ENCODE assay signal across 18 cellular contexts in the genomic region with DNA sequence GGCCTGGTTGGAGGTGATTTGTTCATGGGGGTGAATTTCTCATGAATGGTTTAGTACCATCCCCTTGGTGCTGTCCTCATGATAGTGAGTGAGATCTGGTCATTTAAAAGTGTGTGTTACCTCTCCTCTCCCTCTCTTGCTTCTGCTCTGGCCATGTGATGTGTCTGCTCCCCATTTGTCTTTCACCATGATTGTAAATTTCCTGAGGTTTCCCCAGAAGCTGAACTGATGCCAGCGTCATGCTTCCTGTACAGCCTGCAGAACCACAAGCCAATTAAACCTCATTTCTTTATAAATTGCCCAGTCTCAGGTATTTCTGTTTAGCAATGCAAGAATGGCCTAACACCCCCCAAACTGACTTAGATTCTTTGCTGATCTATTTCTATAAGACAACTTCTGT.
A peak's percentile ranks its signal among the peaks of the same experiment; 100 is the strongest.
DNase-seq lines count a peak whose midpoint lies in the region; ATAC-seq and TF ChIP-seq lines count a peak whose summit lies in the region.
"Had no signal": no experiment of that assay in that cellular context is flagged by ENCODE, and none has a peak within 500 bp of the region (broad histone marks: within the 10 kb centered on the region; RNA-seq: fewer than 3 reads in every experiment).

No MANE protein-coding gene starts in this region.

- H3K36me3 Mint-ChIP-seq in activated CD4-positive, alpha-beta T cell treated with anti-CD3 and anti-CD28 coated beads, Interleukin-2, amount 10 ng/mL, durations not matched to agents 7 days and 5 days (ENCODE audit: low read depth): peaks cover 46% of the 10 kb centered on the region
- H3K36me3 Mint-ChIP-seq in T-cell: peaks cover 24% of the 10 kb centered on the region
- no peaks in the 10 kb centered on the region for H3K36me3 Mint-ChIP-seq in effector memory CD8-positive, alpha-beta T cell (ENCODE audit: insufficient read depth)

- H3K27ac Mint-ChIP-seq in activated CD4-positive, alpha-beta T cell treated with anti-CD3 and anti-CD28 coated beads, Interleukin-2, amount 10 ng/mL, durations not matched to agents 7 days and 5 days: peak overlapping the region; percentile 31
- H3K27ac Mint-ChIP-seq in T-cell: peak overlapping the region; percentile 4 to 85
- peak overlapping the region; percentile 2 to 41 for H3K27ac Mint-ChIP-seq in effector memory CD8-positive, alpha-beta T cell
- H3K27ac Mint-ChIP-seq: B cell; CD8-positive, alpha-beta T cell had no signal

- peaks cover 60% of the 10 kb centered on the region for H3K9me3 Mint-ChIP-seq in activated CD4-positive, alpha-beta T cell treated with anti-CD3 and anti-CD28 coated beads, Interleukin-2, amount 10 ng/mL, durations not matched to agents 7 days and 5 days
- H3K9me3 Mint-ChIP-seq in T-cell: peaks cover 7 to 35% (median 22%) of the 10 kb centered on the region in 3 donors
- peaks cover 2 to 7% of the 10 kb centered on the region in 2 donors for H3K9me3 Mint-ChIP-seq in effector memory CD8-positive, alpha-beta T cell

- CTCF ChIA-PET in activated CD4-positive, alpha-beta T cell treated with anti-CD3 and anti-CD28 coated beads, Interleukin-2, amount 10 ng/mL, durations not matched to agents 7 days and 5 days (lab: Charles Lee): interaction anchor here (1.0 kb wide), 1 partner anchor 16 kb away, joined by 4 read pairs; no protein-coding TSS in a partner anchor
- CTCF ChIA-PET in T-cell (lab: Charles Lee): no interaction called here

- H3K4me3 Mint-ChIP-seq in activated CD4-positive, alpha-beta T cell treated with anti-CD3 and anti-CD28 coated beads, Interleukin-2, amount 10 ng/mL, durations not matched to agents 7 days and 5 days: no peak overlapping the region
- no peak overlapping the region for H3K4me3 Mint-ChIP-seq in T-cell
- H3K4me3 Mint-ChIP-seq in effector memory CD8-positive, alpha-beta T cell: no peak overlapping the region
- H3K4me3 Mint-ChIP-seq: B cell; CD8-positive, alpha-beta T cell had no signal

- TF ChIP-seq CTCF in AG10803 (conservative IDR thresholded peaks at IDR 0.05; ENCODE audit: low read length): no peak
- no peak for TF ChIP-seq CTCF in mucosa of descending colon (IDR thresholded peaks at IDR 0.05)

- intact Hi-C loops in mucosa of descending colon (cut with DNase I, micrococcal nuclease): no loop called here

- DNase-seq in activated CD4-positive, alpha-beta T cell treated with anti-CD3 and anti-CD28 coated beads, Interleukin-2, amount 10 ng/mL, durations not matched to agents 7 days and 5 days: no peak
- DNase-seq in activated CD4-positive, alpha-beta T cell treated with anti-CD3 and anti-CD28 coated beads, Interleukin-2, amount 50 U/mL, for 4 hours: no peak
- DNase-seq in AG10803 (ENCODE audit: low read depth) (peak; percentile 11), T-cell (no peak), mucosa of descending colon (no peak), NCI-H187 (lab: John Stamatoyannopoulos, UW) (no peak)
- no peak for DNase-seq in effector memory CD8-positive, alpha-beta T cell
- DNase-seq: 8988T; Calu3; CD8-positive, alpha-beta T cell; DMS79 treated with DMSO at 0.1 percent for 48 hours; GF-D8; GOT3; H7 had no signal

- H3K27me3 Mint-ChIP-seq in activated CD4-positive, alpha-beta T cell treated with anti-CD3 and anti-CD28 coated beads, Interleukin-2, amount 10 ng/mL, durations not matched to agents 7 days and 5 days: no peaks in the 10 kb centered on the region
- H3K27me3 Mint-ChIP-seq in T-cell: no peaks in the 10 kb centered on the region
- no peaks in the 10 kb centered on the region for H3K27me3 Mint-ChIP-seq in effector memory CD8-positive, alpha-beta T cell
- H3K27me3 Mint-ChIP-seq: B cell had no signal

- peaks cover 18% of the 10 kb centered on the region for H3K9me3 ChIP-seq in mucosa of descending colon

- no peaks in the 10 kb centered on the region for H3K36me3 ChIP-seq in mucosa of descending colon (ENCODE audit: low read depth)

- H3K4me3 ChIP-seq in AG10803 (ENCODE audit: low read length) (no peak overlapping the region), mucosa of descending colon (no peak overlapping the region)
- H3K4me3 ChIP-seq: BLaER1 treated with 17β-estradiol and CSF1 and Interleukin-3, amounts not matched to agents 10 nM and 100 nM had no signal

- no peak for ATAC-seq in T-cell (replicated peaks in 1 of 4)
- no peak for ATAC-seq in effector memory CD8-positive, alpha-beta T cell (replicated peaks)
- ATAC-seq in mucosa of descending colon: no peak
- no peak for ATAC-seq in HG03342 (IDR thresholded peaks at IDR 0.05; ENCODE audit: unreplicated experiment)
- ATAC-seq: CD8-positive, alpha-beta T cell; HepG2 had no signal

- POLR2A ChIA-PET in activated CD4-positive, alpha-beta T cell treated with anti-CD3 and anti-CD28 coated beads, Interleukin-2, amount 10 ng/mL, durations not matched to agents 7 days and 5 days (lab: Charles Lee): no interaction called here
- POLR2A ChIA-PET in T-cell (lab: Charles Lee): no interaction called here

- peaks cover 3% of the 10 kb centered on the region for H3K4me1 ChIP-seq in mucosa of descending colon (ENCODE audit: low read depth)
- H3K4me1 ChIP-seq: BLaER1 treated with 17β-estradiol and CSF1 and Interleukin-3, amounts not matched to agents 10 nM and 100 nM had no signal

- H3K4me1 Mint-ChIP-seq in activated CD4-positive, alpha-beta T cell treated with anti-CD3 and anti-CD28 coated beads, Interleukin-2, amount 10 ng/mL, durations not matched to agents 7 days and 5 days: peaks cover 26% of the 10 kb centered on the region
- H3K4me1 Mint-ChIP-seq in T-cell: peaks cover 21 to 33% (median 32%) of the 10 kb centered on the region in 3 donors
- peaks cover 24% of the 10 kb centered on the region in 2 donors for H3K4me1 Mint-ChIP-seq in effector memory CD8-positive, alpha-beta T cell (ENCODE audit: low read depth in 2 of 2)
